ENCODE assay signal across 19 cellular contexts in the genomic region with DNA sequence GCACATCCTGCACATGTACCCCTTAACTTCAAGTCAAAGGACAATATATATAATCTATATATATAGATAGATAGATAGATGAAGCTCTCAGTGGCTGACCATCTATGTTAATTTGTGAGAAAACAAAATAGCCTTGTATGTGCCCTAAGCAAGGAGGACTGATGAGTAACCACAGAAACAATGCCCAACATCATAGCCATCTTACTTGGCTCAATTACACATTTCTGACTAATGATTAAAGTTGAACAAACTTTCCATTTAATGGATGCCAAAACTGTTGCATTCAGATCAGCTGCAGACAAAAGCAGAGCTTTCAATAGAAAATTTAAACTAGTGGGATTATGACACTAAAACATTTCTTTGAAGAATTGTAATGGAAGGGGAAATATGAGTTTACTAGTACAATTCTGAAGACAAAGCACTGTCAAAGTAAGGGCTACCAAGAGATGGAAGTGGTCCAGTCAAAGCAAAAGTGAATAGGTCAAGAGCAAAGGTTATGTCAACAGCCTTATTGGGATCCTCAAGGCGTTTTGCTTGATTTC.
DNase-seq lines count a peak whose midpoint lies in the region; ATAC-seq, FAIRE-seq and TF ChIP-seq lines count a peak whose summit lies in the region.
"Had no signal": no experiment of that assay in that cellular context is flagged by ENCODE, and none has a peak within 500 bp of the region (broad histone marks: within the 10 kb centered on the region; RNA-seq: fewer than 3 reads in every experiment).

No MANE protein-coding gene starts in this region.

- peak; percentile 6 for DNase-seq in A172 (ENCODE audit: low spot score)
- DNase-seq in LHCN-M2 (ENCODE audit: low read depth), result peak; percentile 44
- DNase-seq in bronchial epithelial cell (ENCODE audit: low read depth), result peak; percentile 91
- DNase-seq in iris pigment epithelial cell (ENCODE audit: low read depth), result peak; percentile 41
- DNase-seq in GM13977 (ENCODE audit: low spot score), result no peak
- no peak for DNase-seq in activated T-cell treated with anti-CD3 and anti-CD28 coated beads, Interleukin-2, amount 50 U/mL, for 1 hour
- no peak for DNase-seq in NCI-H1105 treated with DMSO at 0.1 percent for 48 hours (lab: John Stamatoyannopoulos, UW)
- DNase-seq: activated CD4-positive, CD25-positive, alpha-beta regulatory T cell treated with anti-CD3 and anti-CD28 coated beads, Interleukin-2, amount 50 U/mL, for 72 hours; activated gamma-delta T cell treated with Interleukin-2 at 50 U/mL for 16 hours; anterior cingulate cortex; CD4-positive, CD25-positive, alpha-beta regulatory T cell; DND-41; kidney; NCI-H1694; SHP77 treated with DMSO at 0.1 percent for 48 hours; stimulated activated naive CD4-positive, alpha-beta T cell; trophoblast cell had no signal

- TF ChIP-seq CTCF in bronchial epithelial cell (IDR thresholded peaks at IDR 0.05; ENCODE audit: insufficient read depth, low read length, severe bottlenecking) (no peak), GM13977 (IDR thresholded peaks at IDR 0.05; ENCODE audit: extremely low read depth, insufficient read depth, missing control alignments) (no peak)

- in situ Hi-C loops in GM13977 (cut with MboI; ENCODE audit: low pct_unique_long_range_greater_than_20kb, low sequenced_read_pairs, unreplicated experiment), result no loop called here

- H3K27me3 ChIP-seq in bronchial epithelial cell (ENCODE audit: control insufficient read depth, insufficient read depth, low read length), result no peaks in the 10 kb centered on the region

- H3K36me3 ChIP-seq in bronchial epithelial cell (ENCODE audit: control insufficient read depth, insufficient read depth, low read length), result no peaks in the 10 kb centered on the region

- ATAC-seq in HG03571 (IDR thresholded peaks at IDR 0.05; ENCODE audit: unreplicated experiment), result no peak

- FAIRE-seq in bronchial epithelial cell (lab: Jason Lieb, UNC), result no peak
- FAIRE-seq: A204.1, kidney had no signal

- H3K4me3 ChIP-seq in bronchial epithelial cell (ENCODE audit: low read depth, low read length), result no peak overlapping the region

Comparison
In these comparisons a context has a peak if more than half of its experiments do, and no peak if none do; other contexts are left out.
1. DNase-seq: peak in A172 (single experiment), LHCN-M2 (single experiment), bronchial epithelial cell (single experiment) and iris pigment epithelial cell (single experiment); none in GM13977 (single experiment), activated T-cell treated with anti-CD3 and anti-CD28 coated beads, Interleukin-2, amount 50 U/mL, for 1 hour (single experiment) and NCI-H1105 treated with DMSO at 0.1 percent for 48 hours (single experiment).